Comparison of ENCODE assay signal across 1 cellular context in the genomic region with DNA sequence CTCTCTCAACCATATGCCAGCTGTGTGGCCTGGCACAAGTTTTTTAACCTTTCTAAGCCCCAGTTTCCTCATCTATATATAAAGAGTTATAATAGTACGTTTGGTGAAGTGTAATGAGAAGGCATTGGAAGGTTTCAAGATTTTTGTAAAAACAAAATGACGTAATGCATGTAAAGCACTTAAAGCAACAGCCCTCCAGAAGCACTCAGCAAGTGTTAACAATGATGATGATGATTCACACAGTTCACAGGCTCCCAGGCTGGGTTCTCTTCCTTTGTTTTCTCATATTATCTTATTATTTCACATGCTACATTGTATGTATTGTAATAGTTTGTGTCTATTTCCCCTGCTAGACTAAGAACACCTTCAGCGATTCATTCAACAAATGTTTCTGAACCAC.
TF ChIP-seq lines count a peak whose summit lies in the region.

No MANE protein-coding gene starts in this region.

TF ChIP-seq in HepG2, 621 proteins besides CTCF, POLR2A, EP300 and RAD21:
- TF ChIP-seq E2F5 (CRISPR knock-in tag; conservative IDR thresholded peaks at IDR 0.05) (no peak), ZNF296 (CRISPR knock-in tag; conservative IDR thresholded peaks at IDR 0.05) (no peak)
